In genomic region chr12:47155457-47156166, GRCh38 we compare ENCODE assay signal across 10 cellular contexts.
DNase-seq lines count a peak whose midpoint lies in the region; ATAC-seq and TF ChIP-seq lines count a peak whose summit lies in the region.
"Had no signal": no experiment of that assay in that cellular context is flagged by ENCODE, and none has a peak within 500 bp of the region (broad histone marks: within the 10 kb centered on the region; RNA-seq: fewer than 3 reads in every experiment).

No MANE protein-coding gene starts in this region.

- POLR2A ChIA-PET in activated CD4-positive, alpha-beta T cell treated with anti-CD3 and anti-CD28 coated beads for 36 hours (lab: Charles Lee), result interaction anchor here (0.6 kb wide), 1 partner anchor 307 kb away, joined by 3 read pairs; no protein-coding TSS in a partner anchor
- POLR2A ChIA-PET in SK-N-SH (lab: Yijun Ruan, JAX), result no interaction called here

- no peak overlapping the region for H3K27ac Mint-ChIP-seq in activated CD4-positive, alpha-beta T cell treated with anti-CD3 and anti-CD28 coated beads for 36 hours

- H3K79me2 ChIP-seq in SK-N-SH (ENCODE audit: insufficient read depth), result no peaks in the 10 kb centered on the region

- H3K27ac ChIP-seq in esophagus muscularis mucosa (replicated peaks in 1 of 4) (peak overlapping the region; percentile 11 to 53 (median 40)), sigmoid colon (peak overlapping the region; percentile 10 to 67 (median 40)), SK-N-SH (ENCODE audit: low read depth in 2 of 2, low read length in 1 of 2) (no peak overlapping the region)
- H3K27ac ChIP-seq: right lobe of liver had no signal

- TF ChIP-seq CTCF in esophagus muscularis mucosa (IDR thresholded peaks at IDR 0.05), result no peak
- TF ChIP-seq CTCF in sigmoid colon (IDR thresholded peaks at IDR 0.05), result no peak
- TF ChIP-seq CTCF in SK-N-SH (IDR thresholded peaks at IDR 0.05), result no peak

- no peaks in the 10 kb centered on the region for H3K9me2 ChIP-seq in SK-N-SH

- CTCF ChIA-PET in activated CD4-positive, alpha-beta T cell treated with anti-CD3 and anti-CD28 coated beads for 36 hours (lab: Charles Lee), result interaction anchor here (0.6 to 1.1 kb wide), 4 partner anchors 9 to 60 kb away, joined by 3 read pairs; no protein-coding TSS in a partner anchor
- CTCF ChIA-PET in SK-N-SH (lab: Yijun Ruan, JAX), result no interaction called here

- TF ChIP-seq POLR2A in esophagus muscularis mucosa (IDR thresholded peaks at IDR 0.05; ENCODE audit: low read depth) (no peak), sigmoid colon (IDR thresholded peaks at IDR 0.05) (no peak)

- no peak for TF ChIP-seq RAD21 in SK-N-SH (IDR thresholded peaks at IDR 0.05; ENCODE audit: low read length)

- peaks cover 38% of the 10 kb centered on the region for H3K4me1 Mint-ChIP-seq in activated CD4-positive, alpha-beta T cell treated with anti-CD3 and anti-CD28 coated beads for 36 hours

- H3F3A ChIP-seq in SK-N-SH (replicated peaks; ENCODE audit: insufficient read depth), result no peaks in the 10 kb centered on the region

- H3K4me1 ChIP-seq in esophagus muscularis mucosa (peaks cover 0 to 18% (median 15%) of the 10 kb centered on the region in 4 donors), sigmoid colon (peaks cover 0 to 19% (median 10%) of the 10 kb centered on the region in 4 donors), SK-N-SH (ENCODE audit: control insufficient read depth in 1 of 2, insufficient read depth in 2 of 2, low read depth in 1 of 2, low read length in 1 of 2) (no peaks in the 10 kb centered on the region)

- WGBS in esophagus muscularis mucosa, result 43% methylated on average over 3 of the region's 3 CpGs
- 79 to 91% methylated on average over 3 of the region's 3 CpGs for WGBS in sigmoid colon, 2 donors
- WGBS in SK-N-SH (ENCODE audit: low lambda C conversion rate), result 21% methylated on average over 3 of the region's 3 CpGs

- H3K9me3 ChIP-seq in esophagus muscularis mucosa, result no peaks in the 10 kb centered on the region
- no peaks in the 10 kb centered on the region for H3K9me3 ChIP-seq in sigmoid colon
- H3K9me3 ChIP-seq in SK-N-SH, result no peaks in the 10 kb centered on the region
- H3K9me3 ChIP-seq: right lobe of liver had no signal

- no peak overlapping the region for H3K4me2 ChIP-seq in SK-N-SH

- peaks cover 13% of the 10 kb centered on the region for H3K9me3 Mint-ChIP-seq in activated CD4-positive, alpha-beta T cell treated with anti-CD3 and anti-CD28 coated beads for 36 hours (ENCODE audit: low read depth)

- H3K4me3 Mint-ChIP-seq in activated CD4-positive, alpha-beta T cell treated with anti-CD3 and anti-CD28 coated beads for 36 hours, result no peak overlapping the region

- H3K36me3 ChIP-seq in esophagus muscularis mucosa (no peaks in the 10 kb centered on the region), sigmoid colon (no peaks in the 10 kb centered on the region), SK-N-SH (replicated peaks in 1 of 2; ENCODE audit: control insufficient read depth in 1 of 2, insufficient read depth in 2 of 2, low read length in 1 of 2) (no peaks in the 10 kb centered on the region)
- H3K36me3 ChIP-seq: right lobe of liver had no signal

- no peaks in the 10 kb centered on the region for H3K27me3 Mint-ChIP-seq in activated CD4-positive, alpha-beta T cell treated with anti-CD3 and anti-CD28 coated beads for 36 hours

- no peak overlapping the region for H3K4me3 ChIP-seq in esophagus muscularis mucosa
- no peak overlapping the region for H3K4me3 ChIP-seq in sigmoid colon
- H3K4me3 ChIP-seq in SK-N-SH (ENCODE audit: low read depth in 2 of 2, low read length in 1 of 2), result no peak overlapping the region
- H3K4me3 ChIP-seq: right lobe of liver had no signal

- H3K27me3 ChIP-seq in esophagus muscularis mucosa, result no peaks in the 10 kb centered on the region
- H3K27me3 ChIP-seq in sigmoid colon, result no peaks in the 10 kb centered on the region
- no peaks in the 10 kb centered on the region for H3K27me3 ChIP-seq in SK-N-SH (ENCODE audit: insufficient read depth)
- H3K27me3 ChIP-seq: right lobe of liver had no signal

- peak; percentile 75 for ATAC-seq in activated CD4-positive, alpha-beta T cell treated with anti-CD3 and anti-CD28 coated beads for 36 hours
- no peak for ATAC-seq in HG03342 (IDR thresholded peaks at IDR 0.05; ENCODE audit: unreplicated experiment)

- no peak for TF ChIP-seq EP300 in esophagus muscularis mucosa (IDR thresholded peaks at IDR 0.05)
- TF ChIP-seq EP300 in sigmoid colon (IDR thresholded peaks at IDR 0.05), result no peak
- no peak for TF ChIP-seq EP300 in SK-N-SH (IDR thresholded peaks at IDR 0.05; ENCODE audit: borderline replicate concordance in 1 of 2, low read depth in 1 of 2, low read length in 1 of 2)

- DNase-seq in activated CD4-positive, alpha-beta T cell treated with anti-CD3 and anti-CD28 coated beads for 36 hours, result no peak
- DNase-seq in activated CD4-positive, alpha-beta T cell treated with anti-CD3 and anti-CD28 coated beads, Interleukin-2, amount 50 U/mL, for 1 hour, result no peak
- peak; percentile 33 for DNase-seq in NCI-H748 treated with DMSO at 0.1 percent for 48 hours (lab: John Stamatoyannopoulos, UW)
- DNase-seq in esophagus muscularis mucosa (ENCODE audit: extremely low spot score), result no peak
- DNase-seq in sigmoid colon, result no peak
- no peak for DNase-seq in hepatic stellate cell (ENCODE audit: low spot score)
- no peak for DNase-seq in SK-N-SH
- DNase-seq: activated effector memory CD4-positive, alpha-beta T cell treated with anti-CD3 and anti-CD28 coated beads, Interleukin-2, amount 50 U/mL, for 16 hours; right lobe of liver had no signal

- intact Hi-C loops in activated CD4-positive, alpha-beta T cell treated with anti-CD3 and anti-CD28 coated beads for 36 hours (cut with DNase I, micrococcal nuclease), result no loop called here
- intact Hi-C loops in esophagus muscularis mucosa (cut with DNase I) (no loop called here), sigmoid colon (cut with DNase I) (loop anchor here (5.0 kb wide), 1 partner anchor 48 kb away; no protein-coding TSS in a partner anchor)

- H3K36me3 Mint-ChIP-seq in activated CD4-positive, alpha-beta T cell treated with anti-CD3 and anti-CD28 coated beads for 36 hours (ENCODE audit: low read depth), result peaks cover 17% of the 10 kb centered on the region

- H4K20me1 ChIP-seq in SK-N-SH (ENCODE audit: insufficient read depth), result no peaks in the 10 kb centered on the region

- no peak overlapping the region for H2AFZ ChIP-seq in SK-N-SH (ENCODE audit: low read depth)

- H3K9ac ChIP-seq in SK-N-SH, result no peak overlapping the region

TF ChIP-seq in SK-N-SH, 30 proteins besides CTCF, POLR2A, EP300 and RAD21 (continues in another document):
- TF ChIP-seq RCOR1 (IDR thresholded peaks at IDR 0.05; ENCODE audit: low read length), result no peak
- TF ChIP-seq REST (IDR thresholded peaks at IDR 0.05; ENCODE audit: low read depth, low read length), result no peak
- no peak for TF ChIP-seq ELF1 (IDR thresholded peaks at IDR 0.05)
- no peak for TF ChIP-seq YY1 (IDR thresholded peaks at IDR 0.05; ENCODE audit: low read depth)
- no peak for TF ChIP-seq CHD2 (IDR thresholded peaks at IDR 0.05; ENCODE audit: low read length, partially characterized antibody)
- no peak for TF ChIP-seq PBX3 (IDR thresholded peaks at IDR 0.05)
- no peak for TF ChIP-seq FOXM1 (IDR thresholded peaks at IDR 0.05; ENCODE audit: low read depth)
- no peak for TF ChIP-seq ZBTB33 (IDR thresholded peaks at IDR 0.05; ENCODE audit: borderline replicate concordance, low read depth)

Comparison
In these comparisons a context has a peak if more than half of its experiments do, and no peak if none do; other contexts are left out.
1. H3K27ac ChIP-seq: peak in esophagus muscularis mucosa (4 of 4) and sigmoid colon (4 of 4); none in SK-N-SH (0 of 2).